1 cellular context compared by ENCODE assay signal in the genomic region with DNA sequence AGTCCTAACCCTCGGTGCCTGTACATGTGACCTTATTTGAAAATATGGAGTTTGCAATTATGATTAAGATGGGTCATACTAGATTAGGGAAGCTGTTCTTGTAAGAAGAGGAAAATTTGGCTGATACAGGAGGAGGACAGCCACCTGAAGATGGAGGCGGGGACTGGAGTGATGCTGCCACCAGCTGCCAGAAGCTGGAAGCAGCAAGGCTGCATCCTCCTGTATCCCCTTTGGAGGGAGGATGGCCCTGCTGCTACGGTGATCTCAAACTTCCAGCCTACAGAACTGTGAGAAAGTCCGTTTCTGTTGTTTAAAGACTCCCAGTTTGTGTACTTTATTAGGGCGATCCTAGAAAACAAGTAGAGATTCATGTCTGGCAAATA.
A peak's percentile ranks its signal among the peaks of the same experiment; 100 is the strongest.
TF ChIP-seq lines count a peak whose summit lies in the region.

No MANE protein-coding gene starts in this region.

TF ChIP-seq in HepG2, 621 proteins besides CTCF, POLR2A, EP300 and RAD21:
- TF ChIP-seq STAG1 (CRISPR knock-in tag; IDR thresholded peaks at IDR 0.05), result peak; percentile 57
